Comparison of ENCODE assay signal across 14 cellular contexts in genomic region chr1:235324296-235324695, GRCh38. TPM values are rescaled to one million over a fixed set of nuclear protein-coding genes. Genes with fewer than 3 reads are reported as not detected.
A peak's percentile ranks its signal among the peaks of the same experiment; 100 is the strongest.
DNase-seq lines count a peak whose midpoint lies in the region; ATAC-seq and TF ChIP-seq lines count a peak whose summit lies in the region.
"Had no signal": no experiment of that assay in that cellular context is flagged by ENCODE, and none has a peak within 500 bp of the region (broad histone marks: within the 10 kb centered on the region; RNA-seq: fewer than 3 reads in every experiment).

No MANE protein-coding gene starts in this region.

- DNase-seq in GM06990 (ENCODE audit: extremely low read depth, insufficient read length) (no peak), islet precursor cell (no peak), left ventricle myocardium superior (no peak), NCI-H526 treated with DMSO at 0.1 percent for 48 hours (lab: John Stamatoyannopoulos, UW) (no peak)
- DNase-seq in activated CD8-positive, alpha-beta T cell treated with anti-CD3 and anti-CD28 coated beads for 36 hours = no peak
- DNase-seq: activated CD4-positive, alpha-beta T cell treated with anti-CD3 and anti-CD28 coated beads, Interleukin-2, amount 50 U/mL, for 4 hours; anterior cingulate cortex; gastrocnemius medialis; NCI-H146; nucleus accumbens had no signal

- H3K79me2 ChIP-seq in ACC112 (ENCODE audit: control insufficient read depth, insufficient read depth, low read length, unreplicated experiment) = peaks cover 76% of the 10 kb centered on the region

- no peaks in the 10 kb centered on the region; the same call in 1 of the 2 replicates for H3K36me3 ChIP-seq in ACC112 (ENCODE audit: insufficient read depth, low read length)
- no peaks in the 10 kb centered on the region; the same call in none of the 2 replicates for H3K36me3 ChIP-seq in GM06990 (ENCODE audit: control insufficient read depth, insufficient read depth, low read length)
- no peaks in the 10 kb centered on the region for H3K36me3 ChIP-seq in muscle layer of colon (ENCODE audit: insufficient read depth, low read length)
- H3K36me3 ChIP-seq: gastrocnemius medialis had no signal

- POLR2A ChIA-PET in activated CD8-positive, alpha-beta T cell treated with anti-CD3 and anti-CD28 coated beads for 36 hours (lab: Charles Lee) = interaction anchor here (0.6 to 2.5 kb wide), 6 partner anchors 11 to 57 kb away, joined by 3 to 14 read pairs (median 3); no protein-coding TSS in a partner anchor

- H3K27me3 Mint-ChIP-seq in activated CD8-positive, alpha-beta T cell treated with anti-CD3 and anti-CD28 coated beads for 36 hours = no peaks in the 10 kb centered on the region

- H2AFZ ChIP-seq in ACC112 (ENCODE audit: low read length, unreplicated experiment) = no peak overlapping the region

- no peak for ATAC-seq in activated CD8-positive, alpha-beta T cell treated with anti-CD3 and anti-CD28 coated beads for 36 hours
- ATAC-seq in GM18870 (IDR thresholded peaks at IDR 0.05; ENCODE audit: unreplicated experiment) = no peak
- ATAC-seq in left ventricle myocardium superior = no peak
- ATAC-seq: gastrocnemius medialis had no signal

- H3K9ac ChIP-seq in muscle layer of colon (ENCODE audit: low read length) = peak overlapping the region; percentile 85

- no peak for TF ChIP-seq CTCF in GM06990 (IDR thresholded peaks at IDR 0.05; ENCODE audit: insufficient read depth, low read length, poor library complexity, severe bottlenecking)
- TF ChIP-seq CTCF in activated CD8-positive, alpha-beta T cell treated with anti-CD3 and anti-CD28 coated beads for 36 hours (IDR thresholded peaks at IDR 0.05) = no peak

- peak overlapping the region; percentile 98 for H3K4me3 Mint-ChIP-seq in activated CD8-positive, alpha-beta T cell treated with anti-CD3 and anti-CD28 coated beads for 36 hours
- H3K4me3 Mint-ChIP-seq: CD14-positive monocyte had no signal

- H3K9me3 ChIP-seq in muscle layer of colon (ENCODE audit: low read length) = no peaks in the 10 kb centered on the region
- H3K9me3 ChIP-seq: gastrocnemius medialis had no signal

- H3K4me3 ChIP-seq in ACC112 (ENCODE audit: low read depth, low read length) = 0 out of 2 replicates have a peak overlapping the region, but pooled peaks have one; percentile 88
- peak overlapping the region; percentile 18; the same call in 1 of the 2 replicates for H3K4me3 ChIP-seq in GM06990 (replicated peaks; ENCODE audit: low read depth, low read length)
- no peak overlapping the region for H3K4me3 ChIP-seq in muscle layer of colon (ENCODE audit: low read depth in 1 of 2, low read length in 2 of 2)
- H3K4me3 ChIP-seq: gastrocnemius medialis had no signal

- H3K36me3 Mint-ChIP-seq in activated CD8-positive, alpha-beta T cell treated with anti-CD3 and anti-CD28 coated beads for 36 hours (ENCODE audit: low read depth) = peaks cover 53% of the 10 kb centered on the region

- no peaks in the 10 kb centered on the region for H3K9me3 Mint-ChIP-seq in activated CD8-positive, alpha-beta T cell treated with anti-CD3 and anti-CD28 coated beads for 36 hours
- H3K9me3 Mint-ChIP-seq: CD14-positive monocyte had no signal

- H3K27ac ChIP-seq in ACC112 (ENCODE audit: low read depth, low read length) = no peak overlapping the region
- H3K27ac ChIP-seq in muscle layer of colon (ENCODE audit: low read depth, low read length) = no peak overlapping the region

- H3K27ac Mint-ChIP-seq in activated CD8-positive, alpha-beta T cell treated with anti-CD3 and anti-CD28 coated beads for 36 hours = peak overlapping the region; percentile 83

- intact Hi-C loops in activated CD8-positive, alpha-beta T cell treated with anti-CD3 and anti-CD28 coated beads for 36 hours (cut with micrococcal nuclease) = no loop called here
- intact Hi-C loops in left ventricle myocardium superior (cut with micrococcal nuclease) = no loop called here

- CTCF ChIA-PET in activated CD8-positive, alpha-beta T cell treated with anti-CD3 and anti-CD28 coated beads for 36 hours (lab: Charles Lee) = interaction anchor here (1.0 to 2.6 kb wide), 7 partner anchors 10 to 92 kb away, joined by 3 to 20 read pairs (median 4); no protein-coding TSS in a partner anchor

- H3K4me1 ChIP-seq in ACC112 (ENCODE audit: control insufficient read depth, insufficient read depth, low read length, unreplicated experiment) = peaks cover 23% of the 10 kb centered on the region
- peaks cover 44% of the 10 kb centered on the region for H3K4me1 ChIP-seq in muscle layer of colon (ENCODE audit: insufficient read depth, low read length)

- H3K27me3 ChIP-seq in ACC112 (ENCODE audit: insufficient read depth, low read length) = no peaks in the 10 kb centered on the region
- H3K27me3 ChIP-seq in GM06990 (replicated peaks; ENCODE audit: control insufficient read depth, insufficient read depth, low read length) = no peaks in the 10 kb centered on the region
- no peaks in the 10 kb centered on the region for H3K27me3 ChIP-seq in muscle layer of colon (ENCODE audit: control insufficient read depth in 1 of 2, insufficient read depth in 2 of 2, low read length in 2 of 2)
- H3K27me3 ChIP-seq: gastrocnemius medialis had no signal

- peaks cover 51% of the 10 kb centered on the region for H3K4me1 Mint-ChIP-seq in activated CD8-positive, alpha-beta T cell treated with anti-CD3 and anti-CD28 coated beads for 36 hours (ENCODE audit: low read depth)

RNA-seq across cellular contexts. Expression of gene ARID4B, which starts 3.7 kb away (rescaled TPM):
- total RNA-seq in activated CD8-positive, alpha-beta T cell treated with anti-CD3 and anti-CD28 coated beads for 36 hours = 10 to 100 TPM; 38.8 to 41.9 TPM
- 18.3 TPM for total RNA-seq in left ventricle myocardium superior

RNA-seq across cellular contexts. Expression of gene GGPS1, which starts 4.1 kb away (rescaled TPM):
- 10 to 100 TPM; 35.4 to 37.8 TPM for total RNA-seq in activated CD8-positive, alpha-beta T cell treated with anti-CD3 and anti-CD28 coated beads for 36 hours
- 29.8 TPM for total RNA-seq in left ventricle myocardium superior

RNA-seq across cellular contexts. Expression of gene TBCE, which starts 42.9 kb away (rescaled TPM):
- 10 to 100 TPM; 21.8 to 24.0 TPM for total RNA-seq in activated CD8-positive, alpha-beta T cell treated with anti-CD3 and anti-CD28 coated beads for 36 hours
- 18.7 TPM for total RNA-seq in left ventricle myocardium superior

Comparison
In these comparisons a context has a peak if more than half of its experiments do, and no peak if none do; other contexts are left out.
1. H3K4me3 ChIP-seq: peak in ACC112 (single experiment) and GM06990 (single experiment); none in muscle layer of colon (0 of 2).